In genomic region chr1:184052194-184052559, GRCh38 we compare ENCODE assay signal across 8 cellular contexts.
DNase-seq lines count a peak whose midpoint lies in the region; ATAC-seq, FAIRE-seq and TF ChIP-seq lines count a peak whose summit lies in the region.

No MANE protein-coding gene starts in this region.

- H3K27me3 ChIP-seq in DOHH2 (ENCODE audit: control insufficient read depth, low read length) (peaks cover 14% of the 10 kb centered on the region), duodenal mucosa (ENCODE audit: control insufficient read depth in 1 of 2, insufficient read depth in 2 of 2, low read length in 2 of 2) (peaks cover 0 to 4% of the 10 kb centered on the region in 2 donors), neuron (ENCODE audit: insufficient read depth, low read length) (no peaks in the 10 kb centered on the region)

- no peaks in the 10 kb centered on the region for H3F3A ChIP-seq in DOHH2 (ENCODE audit: control insufficient read depth, insufficient read depth)

- peak overlapping the region; percentile 61 to 86 for H3K9ac ChIP-seq in duodenal mucosa (ENCODE audit: low read depth in 1 of 2, low read length in 2 of 2)

- H2AFZ ChIP-seq in neuron (ENCODE audit: low read depth, low read length): peak overlapping the region; percentile 90

- no peaks in the 10 kb centered on the region for H4K20me1 ChIP-seq in DOHH2 (ENCODE audit: control insufficient read depth, insufficient read depth, low read depth, low read length)

- H3K9me3 ChIP-seq in DOHH2 (ENCODE audit: control insufficient read depth, insufficient read depth, low read length) (no peaks in the 10 kb centered on the region), duodenal mucosa (ENCODE audit: control insufficient read depth in 1 of 2, low read length in 2 of 2) (no peaks in the 10 kb centered on the region), neuron (ENCODE audit: low read length) (peaks cover 3% of the 10 kb centered on the region)

- peak; percentile 26 for DNase-seq in NB4 (ENCODE audit: low read depth)
- DNase-seq in cerebellar cortex (ENCODE audit: low spot score): no peak
- DNase-seq in medulla oblongata (ENCODE audit: extremely low spot score): no peak
- DNase-seq in GM19239 (ENCODE audit: insufficient read length, low spot score): no peak

- peak overlapping the region; percentile 83 for H3K4me3 ChIP-seq in DOHH2 (ENCODE audit: low read length)
- peak overlapping the region; percentile 91 for H3K4me3 ChIP-seq in NB4 (ENCODE audit: low read depth, low read length)
- peak overlapping the region; percentile 93 to 97 for H3K4me3 ChIP-seq in duodenal mucosa (ENCODE audit: low read depth in 1 of 2, low read length in 2 of 2)
- peak overlapping the region; percentile 92 for H3K4me3 ChIP-seq in neuron (ENCODE audit: low read length)

- H3K9me2 ChIP-seq in DOHH2 (replicated peaks; ENCODE audit: control insufficient read depth, low read length): no peaks in the 10 kb centered on the region

- peak overlapping the region; percentile 96 for H3K4me2 ChIP-seq in DOHH2 (ENCODE audit: low read length)

- peaks cover 17% of the 10 kb centered on the region for H3K79me2 ChIP-seq in DOHH2 (ENCODE audit: control insufficient read depth, low read length)

- H3K36me3 ChIP-seq in DOHH2 (ENCODE audit: control insufficient read depth, low read length) (peaks cover 4% of the 10 kb centered on the region; the same call in 1 of the 2 replicates), duodenal mucosa (ENCODE audit: control insufficient read depth in 1 of 2, insufficient read depth in 2 of 2, low read length in 2 of 2) (peaks cover 0 to 6% of the 10 kb centered on the region in 2 donors), neuron (ENCODE audit: insufficient read depth, low read length) (peaks cover 10% of the 10 kb centered on the region)

- TF ChIP-seq POLR2A in NB4 (IDR thresholded peaks at IDR 0.05; ENCODE audit: extremely low read depth, insufficient read length): no peak

- H3K27ac ChIP-seq in DOHH2 (ENCODE audit: low read depth, low read length) (peak overlapping the region; percentile 70), duodenal mucosa (ENCODE audit: low read depth, low read length) (no peak overlapping the region)

- H3K4me1 ChIP-seq in DOHH2 (ENCODE audit: control insufficient read depth, low read length) (peaks cover 15% of the 10 kb centered on the region), duodenal mucosa (ENCODE audit: control insufficient read depth in 1 of 2, insufficient read depth in 2 of 2, low read length in 2 of 2) (peaks cover 14 to 21% of the 10 kb centered on the region in 2 donors), neuron (ENCODE audit: insufficient read depth, low read length) (peaks cover 3% of the 10 kb centered on the region)

- no peak for TF ChIP-seq CTCF in DOHH2 (IDR thresholded peaks at IDR 0.05; ENCODE audit: low read depth, low read length, poor library complexity, severe bottlenecking)
- TF ChIP-seq CTCF in NB4 (IDR thresholded peaks at IDR 0.05; ENCODE audit: low read depth, low read length): no peak

- FAIRE-seq in GM19239 (lab: Jason Lieb, UNC): no peak

- ATAC-seq in GM19397 (IDR thresholded peaks at IDR 0.05; ENCODE audit: unreplicated experiment): no peak
